ENCODE assay signal across 7 cellular contexts in the genomic region with DNA sequence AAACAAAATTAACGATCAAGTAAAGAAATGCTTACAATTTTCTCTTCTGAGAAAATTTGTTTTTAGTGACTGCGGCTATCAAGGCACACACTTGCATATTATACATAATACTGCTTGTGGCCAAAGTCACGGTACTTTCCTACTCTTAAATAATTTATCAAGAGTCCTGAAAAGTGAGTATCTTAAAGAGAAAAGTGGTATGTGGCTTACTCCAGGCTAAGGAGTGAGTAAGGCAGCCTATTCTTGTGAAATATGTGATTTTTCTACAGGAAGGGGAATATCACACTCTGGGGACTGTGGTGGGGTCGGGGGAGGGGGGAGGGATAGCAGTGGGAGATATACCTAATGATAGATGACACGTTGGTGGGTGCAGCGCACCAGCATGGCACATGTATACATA.
DNase-seq lines count a peak whose midpoint lies in the region; ATAC-seq and TF ChIP-seq lines count a peak whose summit lies in the region.
"Not testable (repeated sequence)": the region's sequence is repeated elsewhere in the genome, so short reads cannot be mapped to it uniquely, and the experiment has no call there.

No MANE protein-coding gene starts in this region.

- DNase-seq in CD8-positive, alpha-beta memory T cell; OCI-LY7 (ENCODE audit: low spot score); effector memory CD8-positive, alpha-beta T cell; naive thymus-derived CD4-positive, alpha-beta T cell: not testable (repeated sequence)
- DNase-seq in foreskin fibroblast = peak; percentile 24 to 37

- not testable (repeated sequence) for BruUV-seq in OCI-LY7 (replicated peaks; lab: Mats Ljungman, UMichigan)

- H3K4me1 ChIP-seq in BLaER1 (peaks cover 42% of the 10 kb centered on the region), OCI-LY7 (ENCODE audit: insufficient read depth, low read length, poor library complexity, severe bottlenecking) (peaks cover 41% of the 10 kb centered on the region)
- peaks cover 59% of the 10 kb centered on the region for H3K4me1 ChIP-seq in CD8-positive, alpha-beta memory T cell (ENCODE audit: insufficient read depth, low read length)
- H3K4me1 ChIP-seq in naive thymus-derived CD4-positive, alpha-beta T cell (ENCODE audit: control insufficient read depth in 2 of 2, insufficient read depth in 2 of 2, low read length in 2 of 2) = peaks cover 25 to 53% of the 10 kb centered on the region in 2 donors

- peak overlapping the region; percentile 39 for H3K4me2 ChIP-seq in BLaER1
- H3K4me2 ChIP-seq in OCI-LY7 (ENCODE audit: low read length) = peak overlapping the region; percentile 2; the same call in 1 of the 2 replicates

- H3K9me3 ChIP-seq in BLaER1; CD8-positive, alpha-beta memory T cell (ENCODE audit: low read length); OCI-LY7 (ENCODE audit: low read length); naive thymus-derived CD4-positive, alpha-beta T cell (ENCODE audit: control insufficient read depth in 2 of 3, low read length in 3 of 3): not testable (repeated sequence)

- H3K27ac Mint-ChIP-seq in CD8-positive, alpha-beta memory T cell = peak overlapping the region in 7 of 8 donors; percentile 14 to 79 (median 65)
- H3K27ac Mint-ChIP-seq in activated naive CD8-positive, alpha-beta T cell = peak overlapping the region; percentile 34
- H3K27ac Mint-ChIP-seq in effector memory CD8-positive, alpha-beta T cell = peak overlapping the region; percentile 66 to 79
- peak overlapping the region in 8 of 9 donors; percentile 6 to 88 (median 76) for H3K27ac Mint-ChIP-seq in naive thymus-derived CD4-positive, alpha-beta T cell

- not testable (repeated sequence) for H3K27me3 Mint-ChIP-seq in CD8-positive, alpha-beta memory T cell; activated naive CD8-positive, alpha-beta T cell; effector memory CD8-positive, alpha-beta T cell
- peaks cover 0 to 21% (median 0%) of the 10 kb centered on the region in 5 donors for H3K27me3 Mint-ChIP-seq in naive thymus-derived CD4-positive, alpha-beta T cell

- H3K27ac ChIP-seq in BLaER1; CD8-positive, alpha-beta memory T cell (ENCODE audit: low read depth, low read length); naive thymus-derived CD4-positive, alpha-beta T cell (ENCODE audit: low read depth, low read length): not testable (repeated sequence)
- peak overlapping the region; percentile 38 for H3K27ac ChIP-seq in OCI-LY7 (ENCODE audit: low read depth, low read length, poor library complexity, severe bottlenecking)

- peaks cover 21% of the 10 kb centered on the region for H3K36me3 ChIP-seq in BLaER1
- not testable (repeated sequence) for H3K36me3 ChIP-seq in CD8-positive, alpha-beta memory T cell (ENCODE audit: insufficient read depth, low read length); naive thymus-derived CD4-positive, alpha-beta T cell (ENCODE audit: control insufficient read depth in 2 of 3, insufficient read depth in 3 of 3, low read length in 3 of 3)
- H3K36me3 ChIP-seq in OCI-LY7 (ENCODE audit: insufficient read depth, low read length) = peaks cover 51% of the 10 kb centered on the region

- not testable (repeated sequence) for ATAC-seq in effector memory CD8-positive, alpha-beta T cell (replicated peaks); naive thymus-derived CD4-positive, alpha-beta T cell

- CTCF ChIA-PET in CD8-positive, alpha-beta memory T cell (lab: Charles Lee); OCI-LY7 (lab: Charles Lee; ENCODE audit: unreplicated experiment); naive thymus-derived CD4-positive, alpha-beta T cell (lab: Charles Lee): not testable (repeated sequence)

- intact Hi-C loops in OCI-LY7 (cut with micrococcal nuclease; ENCODE audit: unreplicated experiment); naive thymus-derived CD4-positive, alpha-beta T cell (cut with micrococcal nuclease): not testable (repeated sequence)

- not testable (repeated sequence) for H3K79me2 ChIP-seq in OCI-LY7 (ENCODE audit: insufficient read depth, low read depth, low read length)

- H3K9ac ChIP-seq in BLaER1 = not testable (repeated sequence)

- peak overlapping the region in 1 of 7 donors; percentile 17 for H3K4me3 Mint-ChIP-seq in CD8-positive, alpha-beta memory T cell
- not testable (repeated sequence) for H3K4me3 Mint-ChIP-seq in activated naive CD8-positive, alpha-beta T cell; effector memory CD8-positive, alpha-beta T cell
- H3K4me3 Mint-ChIP-seq in naive thymus-derived CD4-positive, alpha-beta T cell = peak overlapping the region in 7 of 10 donors; percentile 22 to 63 (median 43)

- H3K4me3 ChIP-seq in BLaER1; CD8-positive, alpha-beta memory T cell (ENCODE audit: low read length); OCI-LY7 (ENCODE audit: low read depth, low read length, poor library complexity, severe bottlenecking); foreskin fibroblast (ENCODE audit: low read depth in 1 of 2, low read length in 2 of 2); naive thymus-derived CD4-positive, alpha-beta T cell (ENCODE audit: low read length): not testable (repeated sequence)

- not testable (repeated sequence) for H3K9me3 Mint-ChIP-seq in CD8-positive, alpha-beta memory T cell; activated naive CD8-positive, alpha-beta T cell (ENCODE audit: low read depth); effector memory CD8-positive, alpha-beta T cell; naive thymus-derived CD4-positive, alpha-beta T cell

- H4K20me1 ChIP-seq in BLaER1 = peaks cover 70% of the 10 kb centered on the region
- not testable (repeated sequence) for H4K20me1 ChIP-seq in OCI-LY7 (ENCODE audit: insufficient read depth, low read length)

- peaks cover 37 to 53% (median 50%) of the 10 kb centered on the region in 3 donors for H3K4me1 Mint-ChIP-seq in CD8-positive, alpha-beta memory T cell
- peaks cover 65% of the 10 kb centered on the region for H3K4me1 Mint-ChIP-seq in activated naive CD8-positive, alpha-beta T cell (ENCODE audit: low read depth)
- peaks cover 28 to 37% of the 10 kb centered on the region in 2 donors for H3K4me1 Mint-ChIP-seq in effector memory CD8-positive, alpha-beta T cell (ENCODE audit: low read depth in 2 of 2)
- H3K4me1 Mint-ChIP-seq in naive thymus-derived CD4-positive, alpha-beta T cell = peaks cover 7 to 83% (median 64%) of the 10 kb centered on the region in 7 donors

- H3K27me3 ChIP-seq in BLaER1; CD8-positive, alpha-beta memory T cell (ENCODE audit: insufficient read depth, low read length, poor library complexity, severe bottlenecking); naive thymus-derived CD4-positive, alpha-beta T cell (ENCODE audit: control insufficient read depth in 2 of 2, insufficient read depth in 2 of 2, low read length in 2 of 2): not testable (repeated sequence)

- H2AFZ ChIP-seq in OCI-LY7 (ENCODE audit: low read length) = not testable (repeated sequence)

- not testable (repeated sequence) for H3K9me2 ChIP-seq in OCI-LY7 (ENCODE audit: insufficient read depth, low read length)

- POLR2A ChIA-PET in CD8-positive, alpha-beta memory T cell (lab: Charles Lee) = interaction anchor here (0.7 kb wide), 1 partner anchor 36 kb away, joined by 3 read pairs; no protein-coding TSS in a partner anchor
- POLR2A ChIA-PET in OCI-LY7 (lab: Charles Lee) = interaction anchor here (0.6 to 0.7 kb wide), 2 partner anchors 64 to 152 kb away, joined by 3 to 7 read pairs; no protein-coding TSS in a partner anchor
- POLR2A ChIA-PET in naive thymus-derived CD4-positive, alpha-beta T cell (lab: Charles Lee) = interaction anchor here (0.6 to 1.5 kb wide), 3 partner anchors 21 to 54 kb away, joined by 3 read pairs; no protein-coding TSS in a partner anchor

- not testable (repeated sequence) for H3K36me3 Mint-ChIP-seq in CD8-positive, alpha-beta memory T cell; activated naive CD8-positive, alpha-beta T cell; effector memory CD8-positive, alpha-beta T cell (ENCODE audit: insufficient read depth); naive thymus-derived CD4-positive, alpha-beta T cell

- TF ChIP-seq CTCF in OCI-LY7 (conservative IDR thresholded peaks at IDR 0.05; ENCODE audit: low read length); foreskin fibroblast (IDR thresholded peaks at IDR 0.05; ENCODE audit: low read depth, low read length): not testable (repeated sequence)
